8 cellular contexts compared by ENCODE assay signal in the genomic region with DNA sequence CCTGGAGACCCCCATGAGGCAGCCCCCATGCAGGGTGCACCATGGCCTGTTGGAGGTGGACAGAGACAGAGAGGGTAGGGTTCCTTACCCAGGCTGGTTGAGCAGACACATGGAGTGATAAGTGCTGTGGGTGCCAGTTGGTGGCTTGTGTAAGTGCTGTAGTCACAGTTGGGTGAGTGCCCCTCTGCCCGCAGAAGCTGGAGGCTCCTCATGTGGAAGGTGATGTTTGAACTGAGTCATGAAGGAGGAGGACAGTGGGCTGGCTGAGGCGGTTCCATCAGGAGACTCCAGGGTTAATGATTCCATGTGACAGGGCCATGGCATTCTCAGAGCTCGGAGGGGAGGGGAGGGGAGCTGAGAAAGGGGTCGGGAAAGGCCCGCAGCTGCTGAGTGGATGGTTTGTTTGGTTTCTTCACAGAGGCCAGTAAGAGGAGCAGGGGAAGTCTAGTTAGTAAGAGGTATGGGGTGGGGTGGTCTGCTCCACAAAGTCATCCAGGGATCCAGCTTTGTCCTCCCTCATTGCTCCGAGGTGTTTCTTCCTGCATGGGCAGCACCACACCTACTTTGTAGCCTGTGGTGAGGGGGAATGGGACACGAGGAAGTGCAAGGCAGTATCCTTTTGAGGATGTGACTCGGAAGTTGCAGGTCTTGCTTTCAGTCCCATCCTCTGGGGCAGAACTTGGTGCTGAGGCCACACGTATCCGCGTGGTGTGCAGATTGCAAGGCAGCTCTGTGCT. TPM values are rescaled to one million over a fixed set of nuclear protein-coding genes. Genes with fewer than 3 reads are reported as not detected.
A peak's percentile ranks its signal among the peaks of the same experiment; 100 is the strongest.
DNase-seq lines count a peak whose midpoint lies in the region; ATAC-seq and TF ChIP-seq lines count a peak whose summit lies in the region.

No MANE protein-coding gene starts in this region.

- H3K4me1 Mint-ChIP-seq in mesothelial cell of epicardium: peaks cover 29% of the 10 kb centered on the region

- H3K4me2 ChIP-seq in BLaER1 treated with 17β-estradiol and CSF1 and Interleukin-3, amounts not matched to agents 10 nM and 100 nM: peak overlapping the region; percentile 68 to 97 (median 88)

- peak overlapping the region in 9 of 11 experiments; percentile 73 to 83 (median 78); a peak in 18 of 22 replicates for H3K27ac ChIP-seq in BLaER1 treated with 17β-estradiol and CSF1 and Interleukin-3, amounts not matched to agents 10 nM and 100 nM

- ATAC-seq in esophagus mucosa: peak; percentile 13

- H3K36me3 ChIP-seq in BLaER1 treated with 17β-estradiol and CSF1 and Interleukin-3, amounts not matched to agents 10 nM and 100 nM: peaks cover 9 to 35% (median 10%) of the 10 kb centered on the region in 11 experiments

- H3K27me3 Mint-ChIP-seq in mesothelial cell of epicardium (ENCODE audit: low read depth): no peaks in the 10 kb centered on the region

- H3K36me3 Mint-ChIP-seq in mesothelial cell of epicardium: no peaks in the 10 kb centered on the region

- peaks cover 49 to 87% (median 66%) of the 10 kb centered on the region in 10 experiments for H3K4me1 ChIP-seq in BLaER1 treated with 17β-estradiol and CSF1 and Interleukin-3, amounts not matched to agents 10 nM and 100 nM

- H3K27me3 ChIP-seq in BLaER1 treated with 17β-estradiol and CSF1 and Interleukin-3, amounts not matched to agents 10 nM and 100 nM: no peaks in the 10 kb centered on the region

- TF ChIP-seq CTCF in mesothelial cell of epicardium (IDR thresholded peaks at IDR 0.05; ENCODE audit: unreplicated experiment): no peak

- H3K4me3 Mint-ChIP-seq in mesothelial cell of epicardium: no peak overlapping the region

- H3K9ac ChIP-seq in BLaER1 treated with 17β-estradiol and CSF1 and Interleukin-3, amounts not matched to agents 10 nM and 100 nM: peak overlapping the region in 10 of 11 experiments; percentile 4 to 74 (median 68); a peak in 18 of 22 replicates

- H3K27ac Mint-ChIP-seq in mesothelial cell of epicardium: no peak overlapping the region

- peak overlapping the region in 7 of 10 experiments; percentile 4 to 50 (median 40); a peak in 10 of 20 replicates for H3K4me3 ChIP-seq in BLaER1 treated with 17β-estradiol and CSF1 and Interleukin-3, amounts not matched to agents 10 nM and 100 nM

- peaks cover 0 to 57% (median 26%) of the 10 kb centered on the region in 11 experiments; a peak in 15 of 22 replicates for H4K20me1 ChIP-seq in BLaER1 treated with 17β-estradiol and CSF1 and Interleukin-3, amounts not matched to agents 10 nM and 100 nM

- DNase-seq in LHCN-M2 (ENCODE audit: low read depth) (peak; percentile 36), myocyte (ENCODE audit: low read depth) (peak; percentile 82), mesothelial cell of epicardium (ENCODE audit: low spot score in 2 of 2, unreplicated experiment in 2 of 2) (no peak), NCI-H1694 (lab: John Stamatoyannopoulos, UW) (no peak), LoVo (ENCODE audit: low spot score) (no peak)
- DNase-seq in activated CD4-positive, alpha-beta T cell treated with anti-CD3 and anti-CD28 coated beads for 48 hours: no peak

- no peaks in the 10 kb centered on the region for H3K9me3 ChIP-seq in BLaER1 treated with 17β-estradiol and CSF1 and Interleukin-3, amounts not matched to agents 10 nM and 100 nM (replicated peaks in 1 of 11)

- no peaks in the 10 kb centered on the region for H3K9me3 Mint-ChIP-seq in mesothelial cell of epicardium

RNA-seq across cellular contexts. Expression of a gene that starts 13.6 kb away (rescaled TPM):
- total RNA-seq in LHCN-M2 (2014; rRNA removed) (15.9 and 16.8 TPM in 2 replicates), esophagus mucosa (140 TPM), myocyte (17.8 and 36.9 TPM in 2 replicates), mesothelial cell of epicardium (29.9 to 30.6 TPM (median 30.4 TPM) in 3 replicates)
- 15.2 TPM for polyA plus RNA-seq in LHCN-M2 (2012)
- 14.4 TPM for polyA plus RNA-seq in myocyte (2012)

Comparison
In these comparisons a context has a peak if more than half of its experiments do, and no peak if none do; other contexts are left out.
1. DNase-seq: peak in LHCN-M2 (single experiment) and myocyte (single experiment); none in mesothelial cell of epicardium (0 of 2), activated CD4-positive, alpha-beta T cell treated with anti-CD3 and anti-CD28 coated beads for 48 hours (single experiment), NCI-H1694 (single experiment) and LoVo (single experiment).